Comparison of ENCODE assay signal across 11 cellular contexts in the genomic region with DNA sequence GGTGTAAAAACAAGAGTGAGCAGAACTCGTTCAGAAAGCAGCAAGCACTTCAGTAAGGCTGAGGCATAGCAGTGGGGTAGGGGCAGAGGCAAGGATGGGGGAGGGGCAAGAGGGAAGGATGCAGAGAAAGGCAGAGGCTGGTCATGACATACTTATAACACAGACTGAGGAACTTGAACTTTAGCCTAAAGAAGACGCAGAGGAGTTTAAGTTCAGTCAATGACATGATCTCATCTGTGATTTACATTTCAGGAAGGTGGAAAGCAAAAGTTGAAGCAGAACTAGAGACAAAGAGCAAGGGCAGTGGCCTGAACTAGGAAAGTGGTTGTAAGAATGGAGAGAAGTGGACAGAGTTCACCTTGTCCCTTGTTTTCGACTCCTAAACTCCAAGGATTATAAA. TPM values are rescaled to one million over a fixed set of nuclear protein-coding genes. Genes with fewer than 3 reads are reported as not detected.
A peak's percentile ranks its signal among the peaks of the same experiment; 100 is the strongest.
DNase-seq lines count a peak whose midpoint lies in the region; ATAC-seq lines count a peak whose summit lies in the region.
"Had no signal": no experiment of that assay in that cellular context is flagged by ENCODE, and none has a peak within 500 bp of the region (broad histone marks: within the 10 kb centered on the region; RNA-seq: fewer than 3 reads in every experiment).

No MANE protein-coding gene starts in this region.

- peaks cover 8 to 14% of the 10 kb centered on the region in 2 donors for H3K4me1 Mint-ChIP-seq in natural killer cell treated with Interleukin-12 subunit alpha and Interleukin-12 subunit beta and Interleukin-15 and Interleukin-18, amount 100 ng/mL, for 72 hours (ENCODE audit: low read depth in 2 of 2)

- peak overlapping the region in 1 of 2 donors; percentile 56 for H3K27ac Mint-ChIP-seq in natural killer cell treated with Interleukin-12 subunit alpha and Interleukin-12 subunit beta and Interleukin-15 and Interleukin-18, amount 100 ng/mL, for 72 hours

- peaks cover 9% of the 10 kb centered on the region for H3K9me3 Mint-ChIP-seq in natural killer cell treated with Interleukin-12 subunit alpha and Interleukin-12 subunit beta and Interleukin-15 and Interleukin-18, amount 100 ng/mL, for 72 hours

- peaks cover 0 to 5% of the 10 kb centered on the region in 2 donors for H3K27me3 Mint-ChIP-seq in natural killer cell treated with Interleukin-12 subunit alpha and Interleukin-12 subunit beta and Interleukin-15 and Interleukin-18, amount 100 ng/mL, for 72 hours

- H3K36me3 Mint-ChIP-seq in natural killer cell treated with Interleukin-12 subunit alpha and Interleukin-12 subunit beta and Interleukin-15 and Interleukin-18, amount 100 ng/mL, for 72 hours = peaks cover 4% of the 10 kb centered on the region

- peak overlapping the region; percentile 2 for H3K4me3 Mint-ChIP-seq in natural killer cell treated with Interleukin-12 subunit alpha and Interleukin-12 subunit beta and Interleukin-15 and Interleukin-18, amount 100 ng/mL, for 72 hours

- peak; percentile 71 for DNase-seq in OCI-M1 (lab: John Stamatoyannopoulos, UW)
- no peak for DNase-seq in natural killer cell treated with Interleukin-12 subunit alpha and Interleukin-12 subunit beta and Interleukin-15 and Interleukin-18, amount 100 ng/mL, for 72 hours (ENCODE audit: low spot score)
- no peak for DNase-seq in activated CD8-positive, alpha-beta memory T cell treated with anti-CD3 and anti-CD28 coated beads, Interleukin-2, amount 50 U/mL, for 48 hours
- no peak for DNase-seq in NCI-H2107 treated with DMSO at 0.1 percent for 48 hours (lab: John Stamatoyannopoulos, UW; ENCODE audit: unreplicated experiment)
- DNase-seq in mucosa of gallbladder (ENCODE audit: low spot score) = no peak
- DNase-seq: DND-41, NCI-H226 had no signal

- peak; percentile 29 for ATAC-seq in GM18519 (IDR thresholded peaks at IDR 0.05; ENCODE audit: low FRiP score, unreplicated experiment)
- ATAC-seq in HG02571 (IDR thresholded peaks at IDR 0.05; ENCODE audit: unreplicated experiment) = peak; percentile 31
- ATAC-seq in natural killer cell treated with Interleukin-12 subunit alpha and Interleukin-12 subunit beta and Interleukin-15 and Interleukin-18, amount 100 ng/mL, for 72 hours = no peak
- ATAC-seq in GM21737 (IDR thresholded peaks at IDR 0.05; ENCODE audit: unreplicated experiment) = no peak
- ATAC-seq: body of pancreas had no signal

RNA-seq across cellular contexts. Expression of a gene that starts 15.8 kb away (rescaled TPM):
- total RNA-seq in natural killer cell treated with Interleukin-12 subunit alpha and Interleukin-12 subunit beta and Interleukin-15 and Interleukin-18, amount 100 ng/mL, for 72 hours = 1 to 10 TPM; 2.6 to 5.5 TPM
- 13.4 TPM for total RNA-seq in mucosa of gallbladder

Comparison
In these comparisons a context has a peak if more than half of its experiments do, and no peak if none do; other contexts are left out.
1. ATAC-seq: peak in GM18519 (single experiment) and HG02571 (single experiment); none in natural killer cell treated with Interleukin-12 subunit alpha and Interleukin-12 subunit beta and Interleukin-15 and Interleukin-18, amount 100 ng/mL, for 72 hours (0 of 2) and GM21737 (single experiment).